Comparison of ENCODE assay signal across 16 cellular contexts in genomic region chr11:76250520-76251222, GRCh38. TPM values are rescaled to one million over a fixed set of nuclear protein-coding genes. Genes with fewer than 3 reads are reported as not detected.
"Had no signal": no experiment of that assay in that cellular context is flagged by ENCODE, and none has a peak within 500 bp of the region (broad histone marks: within the 10 kb centered on the region; RNA-seq: fewer than 3 reads in every experiment).

No MANE protein-coding gene starts in this region.

- H3K4me3 ChIP-seq: cardiac muscle cell, lung, mucosa of descending colon, pancreas, thyroid gland, uterus had no signal

- H3K9me3 ChIP-seq: mucosa of descending colon, pancreas, thyroid gland, uterus had no signal

- DNase-seq: activated CD4-positive, CD25-positive, alpha-beta regulatory T cell treated with anti-CD3 and anti-CD28 coated beads, Interleukin-2, amount 50 U/mL, for 72 hours; activated naive CD4-positive, alpha-beta T cell treated with Interleukin-2 at 50 U/mL for 16 hours; left colon; naive thymus-derived CD4-positive, alpha-beta T cell; stimulated activated CD4-positive, alpha-beta T cell treated with anti-CD3 and anti-CD28 coated beads, Interleukin-1b, Interleukin-23, amount 100 ng/mL, for 48 hours; thyroid gland; uterus had no signal

- H3K27me3 ChIP-seq: cardiac muscle cell, pancreas, thyroid gland, uterus had no signal

- H3K36me3 Mint-ChIP-seq: naive thymus-derived CD4-positive, alpha-beta T cell; stimulated activated effector memory CD8-positive, alpha-beta T cell treated with anti-CD3 and anti-CD28 coated beads, Interleukin-12 subunit alpha, Interleukin-12 subunit beta, amount 100 ng/mL, for 72 hours had no signal

- H3K4me1 Mint-ChIP-seq: activated T-helper 17 cell treated with anti-CD3 and anti-CD28 coated beads, Interleukin-2, amount 50 U/mL, for 72 hours; stimulated activated effector memory CD8-positive, alpha-beta T cell treated with anti-CD3 and anti-CD28 coated beads, Interleukin-12 subunit alpha, Interleukin-12 subunit beta, amount 100 ng/mL, for 72 hours had no signal

- H3K9me3 Mint-ChIP-seq: activated T-helper 17 cell treated with anti-CD3 and anti-CD28 coated beads, Interleukin-2, amount 50 U/mL, for 72 hours; stimulated activated effector memory CD8-positive, alpha-beta T cell treated with anti-CD3 and anti-CD28 coated beads, Interleukin-12 subunit alpha, Interleukin-12 subunit beta, amount 100 ng/mL, for 72 hours had no signal

- H3K4me1 ChIP-seq: pancreas, thyroid gland, uterus had no signal

- ATAC-seq: activated T-helper 17 cell treated with anti-CD3 and anti-CD28 coated beads, Interleukin-2, amount 50 U/mL, for 72 hours; left colon; mucosa of descending colon; stimulated activated effector memory CD8-positive, alpha-beta T cell treated with anti-CD3 and anti-CD28 coated beads, Interleukin-12 subunit alpha, Interleukin-12 subunit beta, amount 100 ng/mL, for 72 hours had no signal

- H3K27ac Mint-ChIP-seq: activated T-helper 17 cell treated with anti-CD3 and anti-CD28 coated beads, Interleukin-2, amount 50 U/mL, for 72 hours; naive thymus-derived CD4-positive, alpha-beta T cell; stimulated activated effector memory CD8-positive, alpha-beta T cell treated with anti-CD3 and anti-CD28 coated beads, Interleukin-12 subunit alpha, Interleukin-12 subunit beta, amount 100 ng/mL, for 72 hours had no signal

- H3K4me3 Mint-ChIP-seq: activated T-helper 17 cell treated with anti-CD3 and anti-CD28 coated beads, Interleukin-2, amount 50 U/mL, for 72 hours; naive thymus-derived CD4-positive, alpha-beta T cell; stimulated activated effector memory CD8-positive, alpha-beta T cell treated with anti-CD3 and anti-CD28 coated beads, Interleukin-12 subunit alpha, Interleukin-12 subunit beta, amount 100 ng/mL, for 72 hours had no signal

- H3K27ac ChIP-seq: cardiac muscle cell, pancreas, thyroid gland, uterus had no signal

- H3K36me3 ChIP-seq: cardiac muscle cell, pancreas, thyroid gland, uterus had no signal

- FAIRE-seq: astrocyte, pancreas had no signal

RNA-seq across cellular contexts. Expression of gene WNT11, which starts 44.4 kb away (rescaled TPM):
- total RNA-seq: activated T-helper 17 cell treated with anti-CD3 and anti-CD28 coated beads, Interleukin-2, amount 50 U/mL, for 72 hours; dermis microvascular lymphatic vessel endothelial cell; epithelial cell of proximal tubule had no signal
